In the genomic region with DNA sequence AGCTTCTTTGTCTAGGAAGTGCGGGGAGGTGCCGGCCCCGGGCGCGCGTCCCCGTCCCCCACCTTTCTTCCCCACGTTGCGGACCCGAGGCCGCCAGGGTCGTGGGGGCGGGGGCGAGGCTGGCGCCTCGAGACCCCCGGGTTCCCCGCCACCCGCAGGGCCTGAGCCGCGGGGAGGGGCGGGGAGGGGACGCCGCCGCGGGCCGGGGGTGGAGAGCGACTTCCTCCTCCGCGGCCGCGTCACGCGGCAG, we compare ENCODE assay signal across 8 cellular contexts. TPM values are rescaled to one million over a fixed set of nuclear protein-coding genes. Genes with fewer than 3 reads are reported as not detected.
A peak's percentile ranks its signal among the peaks of the same experiment; 100 is the strongest.
DNase-seq lines count a peak whose midpoint lies in the region; ATAC-seq and TF ChIP-seq lines count a peak whose summit lies in the region.

No MANE protein-coding gene starts in this region.

- H3K27ac Mint-ChIP-seq in CD14-positive monocyte: peak overlapping the region; percentile 60 to 86 (median 79)
- peak overlapping the region in 1 of 2 donors; percentile 93 for H3K27ac Mint-ChIP-seq in effector memory CD8-positive, alpha-beta T cell

- no peaks in the 10 kb centered on the region for H3K9me2 ChIP-seq in MM.1S (replicated peaks; ENCODE audit: insufficient read depth, low read length)

- TF ChIP-seq CTCF in CD14-positive monocyte (IDR thresholded peaks at IDR 0.05) (no peak), MM.1S (IDR thresholded peaks at IDR 0.05; ENCODE audit: low read length) (no peak)

- DNase-seq in CD14-positive monocyte (ENCODE audit: low spot score) (no peak), MM.1S (no peak), mesenteric fat pad (ENCODE audit: low spot score) (no peak), SIG-M5 treated with dmso at 0.1 percent for 504 hours (lab: John Stamatoyannopoulos, UW; ENCODE audit: unreplicated experiment) (no peak)
- no peak for DNase-seq in effector memory CD8-positive, alpha-beta T cell
- DNase-seq in stimulated activated CD4-positive, alpha-beta T cell treated with anti-CD3 and anti-CD28 coated beads, Interleukin-4, amount 100 ng/mL, for 4 hours: no peak

- intact Hi-C loops in CD14-positive monocyte (cut with micrococcal nuclease): loop anchor here (2.0 to 5.0 kb wide), 3 partner anchors 38 to 117 kb away; a partner anchor contains a TSS

- H3K36me3 Mint-ChIP-seq in CD14-positive monocyte: peaks cover 28 to 32% of the 10 kb centered on the region in 2 donors
- peaks cover 53% of the 10 kb centered on the region for H3K36me3 Mint-ChIP-seq in effector memory CD8-positive, alpha-beta T cell (ENCODE audit: insufficient read depth)

- H3K79me2 ChIP-seq in MM.1S (ENCODE audit: low read length): peaks cover 34% of the 10 kb centered on the region

- peaks cover 17% of the 10 kb centered on the region for H3K36me3 ChIP-seq in MM.1S (replicated peaks; ENCODE audit: insufficient read depth, low read length)
- peaks cover 27% of the 10 kb centered on the region for H3K36me3 ChIP-seq in neuron (ENCODE audit: insufficient read depth, low read length)

- H3K4me3 Mint-ChIP-seq in CD14-positive monocyte: peak overlapping the region; percentile 82 to 84
- peak overlapping the region; percentile 90 to 94 for H3K4me3 Mint-ChIP-seq in effector memory CD8-positive, alpha-beta T cell

- peaks cover 0 to 3% (median 0%) of the 10 kb centered on the region in 7 donors for H3K9me3 Mint-ChIP-seq in CD14-positive monocyte
- no peaks in the 10 kb centered on the region for H3K9me3 Mint-ChIP-seq in effector memory CD8-positive, alpha-beta T cell

- H3K4me2 ChIP-seq in MM.1S (ENCODE audit: low read depth, low read length): peak overlapping the region; percentile 93

- H3K27me3 ChIP-seq in MM.1S (replicated peaks; ENCODE audit: insufficient read depth, low read length) (no peaks in the 10 kb centered on the region), neuron (ENCODE audit: insufficient read depth, low read length) (no peaks in the 10 kb centered on the region)

- H3K9ac ChIP-seq in MM.1S (ENCODE audit: low read length): peak overlapping the region; percentile 75

- H3K27me3 Mint-ChIP-seq in CD14-positive monocyte (ENCODE audit: low read depth in 3 of 3): peaks cover 0 to 2% (median 0%) of the 10 kb centered on the region in 3 donors
- no peaks in the 10 kb centered on the region for H3K27me3 Mint-ChIP-seq in effector memory CD8-positive, alpha-beta T cell

- peaks cover 61% of the 10 kb centered on the region for H3K4me1 Mint-ChIP-seq in CD14-positive monocyte
- peaks cover 49 to 54% of the 10 kb centered on the region in 2 donors for H3K4me1 Mint-ChIP-seq in effector memory CD8-positive, alpha-beta T cell (ENCODE audit: low read depth in 2 of 2)

- H3F3A ChIP-seq in MM.1S (ENCODE audit: insufficient read depth, low read length): peaks cover 66% of the 10 kb centered on the region

- H3K4me1 ChIP-seq in MM.1S (ENCODE audit: low read length): peaks cover 31% of the 10 kb centered on the region
- peaks cover 22% of the 10 kb centered on the region for H3K4me1 ChIP-seq in neuron (ENCODE audit: insufficient read depth, low read length)

- peaks cover 27% of the 10 kb centered on the region for H4K20me1 ChIP-seq in MM.1S (ENCODE audit: insufficient read depth, low read length)

- H2AFZ ChIP-seq in MM.1S (ENCODE audit: low read length) (peak overlapping the region; percentile 70), neuron (ENCODE audit: low read depth, low read length) (no peak overlapping the region)

- H3K9me3 ChIP-seq in MM.1S (replicated peaks; ENCODE audit: insufficient read depth, low read length) (no peaks in the 10 kb centered on the region), neuron (ENCODE audit: low read length) (no peaks in the 10 kb centered on the region)

- H3K4me3 ChIP-seq in MM.1S (ENCODE audit: low read length) (peak overlapping the region; percentile 76), neuron (ENCODE audit: low read length) (peak overlapping the region; percentile 83)

- H3K27ac ChIP-seq in MM.1S (ENCODE audit: low read length): peak overlapping the region; percentile 69; the same call in 1 of the 2 replicates

- ATAC-seq in effector memory CD8-positive, alpha-beta T cell (replicated peaks): no peak
- ATAC-seq in HG03520 (IDR thresholded peaks at IDR 0.05; ENCODE audit: unreplicated experiment): no peak

RNA-seq across cellular contexts. Expression of a gene that starts 1.8 kb away (rescaled TPM):
- polyA plus RNA-seq in CD14-positive monocyte: 1,000 to 10,000 TPM; 1,133 to 1,620 TPM
- 1,641 TPM for total RNA-seq in mesenteric fat pad

RNA-seq across cellular contexts. Expression of a gene that starts 13.8 kb away (rescaled TPM):
- polyA plus RNA-seq in CD14-positive monocyte: not detected
- 0.39 TPM for total RNA-seq in mesenteric fat pad

RNA-seq across cellular contexts. Expression of a gene that starts 37.7 kb away (rescaled TPM):
- polyA plus RNA-seq in CD14-positive monocyte: 10 to 100 TPM; 10.3 to 13.9 TPM
- 25.5 TPM for total RNA-seq in mesenteric fat pad
